16 cellular contexts compared by ENCODE assay signal in genomic region chr5:120368923-120369715, GRCh38.
DNase-seq lines count a peak whose midpoint lies in the region; ATAC-seq and FAIRE-seq lines count a peak whose summit lies in the region.
"Had no signal": no experiment of that assay in that cellular context is flagged by ENCODE, and none has a peak within 500 bp of the region (broad histone marks: within the 10 kb centered on the region; RNA-seq: fewer than 3 reads in every experiment).

No MANE protein-coding gene starts in this region.

- H3K9me3 ChIP-seq in small intestine (ENCODE audit: control insufficient read depth, low read depth) = no peaks in the 10 kb centered on the region
- H3K9me3 ChIP-seq in MG63 = no peaks in the 10 kb centered on the region

- H3K36me3 ChIP-seq in small intestine (ENCODE audit: control insufficient read depth in 2 of 2, insufficient read depth in 2 of 2, low read length in 2 of 2) (no peaks in the 10 kb centered on the region), MG63 (no peaks in the 10 kb centered on the region)
- H3K36me3 ChIP-seq: BLaER1, brain microvascular endothelial cell had no signal

- no peak overlapping the region for H3K27ac ChIP-seq in epithelial cell of prostate
- no peak overlapping the region for H3K27ac ChIP-seq in small intestine (ENCODE audit: low read depth in 1 of 2, low read length in 1 of 2)
- H3K27ac ChIP-seq: BLaER1, brain microvascular endothelial cell had no signal

- no peak for ATAC-seq in GM19455 (IDR thresholded peaks at IDR 0.05; ENCODE audit: unreplicated experiment)
- ATAC-seq: activated CD8-positive, alpha-beta T cell treated with anti-CD3 and anti-CD28 coated beads for 36 hours; effector memory CD8-positive, alpha-beta T cell had no signal

- WGBS in small intestine, 3 donors = 53 to 74% (median 53%) methylated on average over 8 of the region's 8 CpGs

- H3K4me3 ChIP-seq in small intestine (ENCODE audit: low read depth in 1 of 2, low read length in 2 of 2) (no peak overlapping the region), MG63 (no peak overlapping the region)
- H3K4me3 ChIP-seq: BLaER1 had no signal

- H3K27me3 ChIP-seq in small intestine (ENCODE audit: control insufficient read depth in 2 of 2, insufficient read depth in 2 of 2, low read length in 2 of 2) = no peaks in the 10 kb centered on the region
- no peaks in the 10 kb centered on the region for H3K27me3 ChIP-seq in MG63
- H3K27me3 ChIP-seq: BLaER1, brain microvascular endothelial cell had no signal

- H3K4me1 ChIP-seq in small intestine (ENCODE audit: control insufficient read depth in 2 of 2, insufficient read depth in 1 of 2, low read depth in 1 of 2, low read length in 1 of 2) = no peaks in the 10 kb centered on the region
- H3K4me1 ChIP-seq: BLaER1 had no signal

- no peak for FAIRE-seq in small intestine (lab: Jason Lieb, UNC)
- FAIRE-seq: TTC549 had no signal

- DNase-seq in H4 (ENCODE audit: low spot score) = peak; percentile 29
- peak; percentile 88 for DNase-seq in NCI-H774 (lab: John Stamatoyannopoulos, UW)
- peak; percentile 64 for DNase-seq in epithelial cell of prostate (ENCODE audit: low read depth, low spot score)
- DNase-seq in small intestine = peak; percentile 96
- no peak for DNase-seq in NCI-H2029 (lab: John Stamatoyannopoulos, UW)
- no peak for DNase-seq in MG63
- DNase-seq: activated CD8-positive, alpha-beta T cell treated with anti-CD3 and anti-CD28 coated beads for 36 hours; activated naive CD4-positive, alpha-beta T cell; brain microvascular endothelial cell; effector memory CD8-positive, alpha-beta T cell; kidney glomerular epithelial cell; NCI-H1092 treated with DMSO at 0.1 percent for 48 hours; NCI-H526 had no signal

Comparison
In these comparisons a context has a peak if more than half of its experiments do, and no peak if none do; other contexts are left out.
1. DNase-seq: peak in H4 (single experiment), NCI-H774 (single experiment), epithelial cell of prostate (single experiment) and small intestine (single experiment); none in NCI-H2029 (single experiment) and MG63 (single experiment).